In the genomic region with DNA sequence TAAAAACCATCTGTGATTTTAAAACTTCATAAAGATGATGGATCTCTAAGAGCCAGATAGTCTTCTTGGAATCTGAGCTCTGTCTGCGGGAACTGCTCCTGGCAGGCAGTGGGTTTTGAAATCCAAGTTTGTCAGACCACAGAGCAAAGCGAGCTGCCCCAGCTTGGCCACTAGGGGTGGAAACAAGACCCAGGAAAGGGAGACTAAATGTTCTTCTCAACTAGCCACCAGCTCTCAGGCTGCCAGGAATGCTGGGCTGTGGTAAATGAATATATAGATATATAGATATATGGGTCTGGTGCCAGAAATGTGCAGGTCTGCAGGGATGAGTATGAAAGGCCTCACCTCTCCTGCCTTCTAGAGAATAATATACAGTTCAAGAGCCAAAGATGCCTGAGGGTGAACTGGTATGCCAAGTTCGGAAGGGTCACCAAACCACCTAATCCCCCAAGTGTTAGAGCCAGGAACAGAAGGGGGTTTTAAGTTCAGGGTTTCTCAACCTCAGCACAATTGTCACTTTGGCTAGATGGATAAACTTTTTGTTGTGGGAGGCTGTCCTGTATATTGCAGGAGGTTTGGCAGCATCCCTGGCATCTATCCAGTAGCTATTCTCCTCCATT, we compare ENCODE assay signal across 9 cellular contexts.
DNase-seq lines count a peak whose midpoint lies in the region; ATAC-seq and TF ChIP-seq lines count a peak whose summit lies in the region.
"Had no signal": no experiment of that assay in that cellular context is flagged by ENCODE, and none has a peak within 500 bp of the region (broad histone marks: within the 10 kb centered on the region; RNA-seq: fewer than 3 reads in every experiment).

No MANE protein-coding gene starts in this region.

- no peaks in the 10 kb centered on the region for H3K9me3 ChIP-seq in effector memory CD4-positive, alpha-beta T cell (ENCODE audit: control insufficient read depth, low read length)

- intact Hi-C loops in sciatic nerve (cut with DNase I), result no loop called here

- DNase-seq in RKO (ENCODE audit: low spot score) (peak; percentile 35), fibroblast of villous mesenchyme (ENCODE audit: low read depth) (peak; percentile 85), sciatic nerve (ENCODE audit: low spot score) (no peak), NCI-H2107 treated with DMSO at 0.1 percent for 48 hours (lab: John Stamatoyannopoulos, UW; ENCODE audit: unreplicated experiment) (no peak), germinal center (ENCODE audit: low spot score) (no peak)
- DNase-seq in effector memory CD4-positive, alpha-beta T cell, result no peak
- DNase-seq: cortex of kidney had no signal

- H3K36me3 ChIP-seq in effector memory CD4-positive, alpha-beta T cell (ENCODE audit: control insufficient read depth, insufficient read depth, low read length), result no peaks in the 10 kb centered on the region

- H3K4me1 ChIP-seq in effector memory CD4-positive, alpha-beta T cell (ENCODE audit: control insufficient read depth, insufficient read depth, low read length, poor library complexity, severe bottlenecking), result no peaks in the 10 kb centered on the region

- H3K27ac ChIP-seq in effector memory CD4-positive, alpha-beta T cell (ENCODE audit: insufficient read depth, low read length, poor library complexity, severe bottlenecking), result no peak overlapping the region

- peak; percentile 83 for ATAC-seq in sciatic nerve
- no peak for ATAC-seq in GM19397 (IDR thresholded peaks at IDR 0.05; ENCODE audit: unreplicated experiment)

- H3K27me3 ChIP-seq in effector memory CD4-positive, alpha-beta T cell (replicated peaks; ENCODE audit: control insufficient read depth, insufficient read depth, low read length, poor library complexity, severe bottlenecking), result no peaks in the 10 kb centered on the region

- TF ChIP-seq CTCF in GM12874 (IDR thresholded peaks at IDR 0.05; ENCODE audit: insufficient read depth, low read depth, low read length) (peak; percentile 46), fibroblast of villous mesenchyme (IDR thresholded peaks at IDR 0.05; ENCODE audit: insufficient read depth, low read depth, low read length) (peak; percentile 86)

- H3K4me3 ChIP-seq in fibroblast of villous mesenchyme (ENCODE audit: low read depth, low read length), result no peak overlapping the region
- no peak overlapping the region for H3K4me3 ChIP-seq in effector memory CD4-positive, alpha-beta T cell (ENCODE audit: insufficient read depth, low read depth, low read length, poor library complexity, severe bottlenecking)

Comparison
In these comparisons a context has a peak if more than half of its experiments do, and no peak if none do; other contexts are left out.
1. DNase-seq: peak in RKO (single experiment) and fibroblast of villous mesenchyme (single experiment); none in sciatic nerve (single experiment), NCI-H2107 treated with DMSO at 0.1 percent for 48 hours (single experiment), effector memory CD4-positive, alpha-beta T cell (0 of 3) and germinal center (single experiment).